In the genomic region with DNA sequence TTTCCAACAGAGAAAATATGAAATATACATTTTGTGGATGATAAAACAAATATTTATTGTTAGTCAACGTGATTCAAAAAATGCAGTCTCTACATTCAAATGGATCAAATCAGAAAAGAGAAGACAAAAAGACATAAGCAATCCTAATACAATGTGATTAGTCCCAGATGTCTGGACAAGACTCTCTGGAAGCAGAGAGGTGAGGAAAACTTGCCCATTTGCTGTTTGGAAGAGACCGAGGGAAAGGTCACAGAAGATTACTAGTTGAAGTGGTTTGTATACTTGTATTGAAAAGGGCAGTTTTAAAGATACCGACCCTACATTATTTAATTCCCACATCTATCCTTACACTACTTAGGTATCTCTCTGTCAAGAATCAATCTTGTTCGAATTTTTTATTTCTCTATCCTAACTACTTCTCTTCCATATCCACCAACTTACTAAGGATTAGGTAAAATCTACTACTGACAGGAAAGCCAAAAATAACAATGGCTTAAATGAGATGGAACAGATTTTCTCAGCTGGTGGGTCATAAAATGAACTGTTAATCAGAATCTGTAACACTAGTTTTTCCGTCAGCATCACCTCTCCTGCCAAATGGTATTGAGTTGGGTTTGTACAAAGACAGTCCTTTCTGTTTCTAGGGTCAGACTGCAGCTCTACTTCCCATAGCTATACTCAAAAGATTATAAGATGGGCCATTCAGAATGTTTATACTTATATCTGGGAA, we compare ENCODE assay signal across 32 cellular contexts.
"Had no signal": no experiment of that assay in that cellular context is flagged by ENCODE, and none has a peak within 500 bp of the region (broad histone marks: within the 10 kb centered on the region; RNA-seq: fewer than 3 reads in every experiment).

No MANE protein-coding gene starts in this region.

- H3K4me3 ChIP-seq: breast epithelium, K562, PC-9 had no signal

- H3K4me1 ChIP-seq: breast epithelium had no signal

- H3K27me3 ChIP-seq: breast epithelium had no signal

- H3K4me3 Mint-ChIP-seq: activated CD4-positive, alpha-beta memory T cell treated with anti-CD3 and anti-CD28 coated beads, Interleukin-2, amount 10 ng/mL, durations not matched to agents 7 days and 5 days; activated CD8-positive, alpha-beta memory T cell treated with anti-CD3 and anti-CD28 coated beads, Interleukin-2, amount 10 ng/mL, durations not matched to agents 7 days and 5 days; activated naive CD8-positive, alpha-beta T cell treated with anti-CD3 and anti-CD28 coated beads for 36 hours had no signal

- H3K4me1 Mint-ChIP-seq: activated CD4-positive, alpha-beta memory T cell treated with anti-CD3 and anti-CD28 coated beads, Interleukin-2, amount 10 ng/mL, durations not matched to agents 7 days and 5 days; activated CD8-positive, alpha-beta memory T cell treated with anti-CD3 and anti-CD28 coated beads, Interleukin-2, amount 10 ng/mL, durations not matched to agents 7 days and 5 days; activated naive CD8-positive, alpha-beta T cell treated with anti-CD3 and anti-CD28 coated beads for 36 hours had no signal

- H3K36me3 ChIP-seq: breast epithelium had no signal

- DNase-seq: activated CD4-positive, alpha-beta memory T cell treated with anti-CD3 and anti-CD28 coated beads, Interleukin-2, amount 10 ng/mL, durations not matched to agents 7 days and 5 days; activated CD4-positive, alpha-beta T cell treated with anti-CD3 and anti-CD28 coated beads for 1 hour; activated CD4-positive, alpha-beta T cell treated with anti-CD3 and anti-CD28 coated beads for 48 hours; activated CD4-positive, CD25-positive, alpha-beta regulatory T cell; activated CD8-positive, alpha-beta memory T cell treated with anti-CD3 and anti-CD28 coated beads for 24 hours; activated CD8-positive, alpha-beta memory T cell treated with anti-CD3 and anti-CD28 coated beads, Interleukin-2, amount 10 ng/mL, durations not matched to agents 7 days and 5 days; activated CD8-positive, alpha-beta memory T cell treated with anti-CD3 and anti-CD28 coated beads, Interleukin-2, amount 50 U/mL, for 48 hours; activated effector memory CD4-positive, alpha-beta T cell treated with Interleukin-2 at 50 U/mL for 16 hours; activated naive CD4-positive, alpha-beta T cell treated with anti-CD3 and anti-CD28 coated beads, Interleukin-2, amount 50 U/mL, for 16 hours; activated naive CD8-positive, alpha-beta T cell treated with anti-CD3 and anti-CD28 coated beads for 36 hours; activated T-cell treated with anti-CD3 and anti-CD28 coated beads, Interleukin-2, amount 50 U/mL, for 48 hours; amniotic stem cell; aorta; IMR-90; NCI-H1105; NCI-H1417 treated with DMSO at 0.1 percent for 48 hours; NCI-H187 treated with DMSO at 0.1 percent for 48 hours; NCI-H2081; NCI-H2171 treated with DMSO at 0.1 percent for 48 hours; NCI-H2227 treated with DMSO at 0.1 percent for 48 hours; NCI-H446 treated with DMSO at 0.1 percent for 48 hours; NCI-H524; PC-9; Right ventricle myocardium superior; SW 1271; T-helper 1 cell; T-helper 2 cell; T-helper 9 cell; WERI-Rb-1 had no signal

- H3K27ac Mint-ChIP-seq: activated CD4-positive, alpha-beta memory T cell treated with anti-CD3 and anti-CD28 coated beads, Interleukin-2, amount 10 ng/mL, durations not matched to agents 7 days and 5 days; activated CD8-positive, alpha-beta memory T cell treated with anti-CD3 and anti-CD28 coated beads, Interleukin-2, amount 10 ng/mL, durations not matched to agents 7 days and 5 days; activated naive CD8-positive, alpha-beta T cell treated with anti-CD3 and anti-CD28 coated beads for 36 hours had no signal

- H3K36me3 Mint-ChIP-seq: activated CD8-positive, alpha-beta memory T cell treated with anti-CD3 and anti-CD28 coated beads, Interleukin-2, amount 10 ng/mL, durations not matched to agents 7 days and 5 days; activated naive CD8-positive, alpha-beta T cell treated with anti-CD3 and anti-CD28 coated beads for 36 hours had no signal

- H3K9me3 Mint-ChIP-seq: activated CD4-positive, alpha-beta memory T cell treated with anti-CD3 and anti-CD28 coated beads, Interleukin-2, amount 10 ng/mL, durations not matched to agents 7 days and 5 days; activated naive CD8-positive, alpha-beta T cell treated with anti-CD3 and anti-CD28 coated beads for 36 hours had no signal

- ATAC-seq: activated CD8-positive, alpha-beta memory T cell treated with anti-CD3 and anti-CD28 coated beads, Interleukin-2, amount 10 ng/mL, durations not matched to agents 7 days and 5 days; K562 had no signal

- H3K9me3 ChIP-seq: breast epithelium had no signal

- H3K27ac ChIP-seq: breast epithelium, PC-9, RWPE1, WERI-Rb-1 had no signal

- H3K27me3 Mint-ChIP-seq: activated CD4-positive, alpha-beta memory T cell treated with anti-CD3 and anti-CD28 coated beads, Interleukin-2, amount 10 ng/mL, durations not matched to agents 7 days and 5 days; activated CD8-positive, alpha-beta memory T cell treated with anti-CD3 and anti-CD28 coated beads, Interleukin-2, amount 10 ng/mL, durations not matched to agents 7 days and 5 days had no signal
